In the genomic region with DNA sequence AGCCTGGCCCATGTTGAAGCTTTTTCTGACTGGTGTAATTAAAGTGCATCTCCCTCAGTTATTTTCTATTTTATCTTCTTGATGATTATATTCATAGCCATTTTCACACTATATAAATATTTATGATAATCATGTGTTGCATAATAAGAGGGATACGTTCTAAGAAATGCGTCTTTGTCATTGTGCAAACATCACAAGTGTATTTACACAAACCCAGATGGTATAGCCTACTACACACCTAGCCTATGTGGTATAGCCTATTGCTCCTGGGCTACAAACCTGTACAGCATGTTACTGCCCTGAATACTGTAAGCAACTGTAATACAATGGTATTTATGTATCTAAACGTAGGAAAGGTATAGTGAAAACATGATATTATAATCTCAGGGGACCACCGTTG, we compare ENCODE assay signal across 24 cellular contexts.
"Had no signal": no experiment of that assay in that cellular context is flagged by ENCODE, and none has a peak within 500 bp of the region (broad histone marks: within the 10 kb centered on the region; RNA-seq: fewer than 3 reads in every experiment).

No MANE protein-coding gene starts in this region.

- H3K4me1 Mint-ChIP-seq: activated naive CD4-positive, alpha-beta T cell treated with anti-CD3 and anti-CD28 coated beads, Interleukin-2, amount 10 ng/mL, durations not matched to agents 7 days and 5 days; activated naive CD8-positive, alpha-beta T cell treated with anti-CD3 and anti-CD28 coated beads for 36 hours; IgD-negative memory B cell had no signal

- H3K27me3 Mint-ChIP-seq: activated CD8-positive, alpha-beta T cell treated with anti-CD3 and anti-CD28 coated beads for 36 hours; activated naive CD4-positive, alpha-beta T cell treated with anti-CD3 and anti-CD28 coated beads, Interleukin-2, amount 10 ng/mL, durations not matched to agents 7 days and 5 days; activated naive CD8-positive, alpha-beta T cell treated with anti-CD3 and anti-CD28 coated beads for 36 hours; IgD-negative memory B cell had no signal

- H3K4me3 Mint-ChIP-seq: activated CD8-positive, alpha-beta T cell treated with anti-CD3 and anti-CD28 coated beads for 36 hours; activated naive CD4-positive, alpha-beta T cell treated with anti-CD3 and anti-CD28 coated beads, Interleukin-2, amount 10 ng/mL, durations not matched to agents 7 days and 5 days; activated naive CD8-positive, alpha-beta T cell treated with anti-CD3 and anti-CD28 coated beads for 36 hours; activated T-cell treated with anti-CD3 and anti-CD28 coated beads, Interleukin-2, amount 50 U/mL, for 72 hours; IgD-negative memory B cell had no signal

- H3K36me3 ChIP-seq: brain microvascular endothelial cell, WERI-Rb-1 had no signal

- H3K36me3 Mint-ChIP-seq: activated naive CD4-positive, alpha-beta T cell treated with anti-CD3 and anti-CD28 coated beads, Interleukin-2, amount 10 ng/mL, durations not matched to agents 7 days and 5 days; activated naive CD8-positive, alpha-beta T cell treated with anti-CD3 and anti-CD28 coated beads for 36 hours had no signal

- H3K27ac Mint-ChIP-seq: activated CD8-positive, alpha-beta T cell treated with anti-CD3 and anti-CD28 coated beads for 36 hours; activated naive CD4-positive, alpha-beta T cell treated with anti-CD3 and anti-CD28 coated beads, Interleukin-2, amount 10 ng/mL, durations not matched to agents 7 days and 5 days; activated naive CD8-positive, alpha-beta T cell treated with anti-CD3 and anti-CD28 coated beads for 36 hours; activated T-cell treated with anti-CD3 and anti-CD28 coated beads, Interleukin-2, amount 50 U/mL, for 72 hours; activated T-helper 2 cell treated with anti-CD3 and anti-CD28 coated beads, Interferon-gamma antibody, Interleukin-2, Interleukin-4, amounts not matched to agents 10 μg/mL and 5 μg/mL and 100 μg/mL, durations not matched to agents 14 hours and 24 hours and 36 hours; IgD-negative memory B cell had no signal

- ATAC-seq: activated CD8-positive, alpha-beta T cell treated with anti-CD3 and anti-CD28 coated beads for 36 hours; activated T-cell treated with anti-CD3 and anti-CD28 coated beads, Interleukin-2, amount 50 U/mL, for 72 hours; Panc1; Right ventricle myocardium inferior had no signal

- H3K27me3 ChIP-seq: brain microvascular endothelial cell had no signal

- H3K9ac ChIP-seq: KMS-11 had no signal

- H3K9me3 Mint-ChIP-seq: activated CD8-positive, alpha-beta T cell treated with anti-CD3 and anti-CD28 coated beads for 36 hours; activated naive CD4-positive, alpha-beta T cell treated with anti-CD3 and anti-CD28 coated beads, Interleukin-2, amount 10 ng/mL, durations not matched to agents 7 days and 5 days; activated naive CD8-positive, alpha-beta T cell treated with anti-CD3 and anti-CD28 coated beads for 36 hours; activated T-cell treated with anti-CD3 and anti-CD28 coated beads, Interleukin-2, amount 50 U/mL, for 72 hours; activated T-helper 2 cell treated with anti-CD3 and anti-CD28 coated beads, Interferon-gamma antibody, Interleukin-2, Interleukin-4, amounts not matched to agents 10 μg/mL and 5 μg/mL and 100 μg/mL, durations not matched to agents 14 hours and 24 hours and 36 hours; IgD-negative memory B cell had no signal

- H3K4me3 ChIP-seq: SK-N-MC had no signal

- H3K27ac ChIP-seq: brain microvascular endothelial cell, KMS-11, SK-N-MC, WERI-Rb-1 had no signal

- H3K4me2 ChIP-seq: KMS-11 had no signal

- DNase-seq: activated CD4-positive, alpha-beta T cell treated with anti-CD3 and anti-CD28 coated beads for 4 hours; activated CD8-positive, alpha-beta memory T cell treated with anti-CD3 and anti-CD28 coated beads, Interleukin-2, amount 50 U/mL, for 4 hours; activated CD8-positive, alpha-beta T cell treated with anti-CD3 and anti-CD28 coated beads for 36 hours; activated gamma-delta T cell treated with Interleukin-2 at 50 U/mL for 16 hours; activated naive CD4-positive, alpha-beta T cell treated with anti-CD3 and anti-CD28 coated beads, Interleukin-2, amount 10 ng/mL, durations not matched to agents 7 days and 5 days; activated naive CD8-positive, alpha-beta T cell treated with anti-CD3 and anti-CD28 coated beads for 36 hours; activated T-cell treated with anti-CD3 and anti-CD28 coated beads, Interleukin-2, amount 50 U/mL, for 72 hours; brain microvascular endothelial cell; cerebellar nuclear complex; NCI-H1092; NCI-H1436; NCI-H187 treated with DMSO at 0.1 percent for 48 hours; NCI-H345; NCI-H524; NCI-H82; RPMI8226; T-helper 1 cell; WERI-Rb-1 had no signal
